Comparison of ENCODE assay signal across 1 cellular context in the genomic region with DNA sequence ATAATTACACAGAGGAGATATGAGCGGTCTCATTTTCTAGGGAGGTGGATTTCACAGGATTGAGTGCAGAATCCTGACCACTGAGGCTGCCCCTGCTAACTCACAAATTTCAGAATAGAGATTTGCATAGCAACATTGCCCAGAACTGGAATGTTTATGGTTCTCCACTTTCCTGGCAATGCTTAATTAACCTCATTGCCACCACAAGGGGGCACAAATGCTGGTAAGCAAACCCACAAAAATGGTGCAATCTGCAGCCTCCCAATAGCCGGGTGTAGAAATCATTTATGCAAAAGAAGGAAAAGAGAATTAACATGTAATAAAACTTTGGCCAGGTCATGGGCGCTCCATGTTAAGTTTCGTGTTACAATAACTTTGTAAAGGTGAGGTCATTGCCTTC.
TF ChIP-seq lines count a peak whose summit lies in the region.

No MANE protein-coding gene starts in this region.

TF ChIP-seq in K562, 482 proteins besides CTCF, POLR2A, EP300 and RAD21 (continued from another document and continues in another):
- TF ChIP-seq, protein P1, sequence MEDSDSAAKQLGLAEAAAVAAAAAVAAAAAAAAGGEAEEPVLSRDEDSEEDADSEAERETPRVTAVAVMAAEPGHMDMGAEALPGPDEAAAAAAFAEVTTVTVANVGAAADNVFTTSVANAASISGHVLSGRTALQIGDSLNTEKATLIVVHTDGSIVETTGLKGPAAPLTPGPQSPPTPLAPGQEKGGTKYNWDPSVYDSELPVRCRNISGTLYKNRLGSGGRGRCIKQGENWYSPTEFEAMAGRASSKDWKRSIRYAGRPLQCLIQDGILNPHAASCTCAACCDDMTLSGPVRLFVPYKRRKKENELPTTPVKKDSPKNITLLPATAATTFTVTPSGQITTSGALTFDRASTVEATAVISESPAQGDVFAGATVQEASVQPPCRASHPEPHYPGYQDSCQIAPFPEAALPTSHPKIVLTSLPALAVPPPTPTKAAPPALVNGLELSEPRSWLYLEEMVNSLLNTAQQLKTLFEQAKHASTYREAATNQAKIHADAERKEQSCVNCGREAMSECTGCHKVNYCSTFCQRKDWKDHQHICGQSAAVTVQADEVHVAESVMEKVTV (CRISPR knock-in tag; IDR thresholded peaks at IDR 0.05): 0 out of 2 replicates have a peak, but pooled peaks have one; percentile 35
- TF ChIP-seq, protein P2, sequence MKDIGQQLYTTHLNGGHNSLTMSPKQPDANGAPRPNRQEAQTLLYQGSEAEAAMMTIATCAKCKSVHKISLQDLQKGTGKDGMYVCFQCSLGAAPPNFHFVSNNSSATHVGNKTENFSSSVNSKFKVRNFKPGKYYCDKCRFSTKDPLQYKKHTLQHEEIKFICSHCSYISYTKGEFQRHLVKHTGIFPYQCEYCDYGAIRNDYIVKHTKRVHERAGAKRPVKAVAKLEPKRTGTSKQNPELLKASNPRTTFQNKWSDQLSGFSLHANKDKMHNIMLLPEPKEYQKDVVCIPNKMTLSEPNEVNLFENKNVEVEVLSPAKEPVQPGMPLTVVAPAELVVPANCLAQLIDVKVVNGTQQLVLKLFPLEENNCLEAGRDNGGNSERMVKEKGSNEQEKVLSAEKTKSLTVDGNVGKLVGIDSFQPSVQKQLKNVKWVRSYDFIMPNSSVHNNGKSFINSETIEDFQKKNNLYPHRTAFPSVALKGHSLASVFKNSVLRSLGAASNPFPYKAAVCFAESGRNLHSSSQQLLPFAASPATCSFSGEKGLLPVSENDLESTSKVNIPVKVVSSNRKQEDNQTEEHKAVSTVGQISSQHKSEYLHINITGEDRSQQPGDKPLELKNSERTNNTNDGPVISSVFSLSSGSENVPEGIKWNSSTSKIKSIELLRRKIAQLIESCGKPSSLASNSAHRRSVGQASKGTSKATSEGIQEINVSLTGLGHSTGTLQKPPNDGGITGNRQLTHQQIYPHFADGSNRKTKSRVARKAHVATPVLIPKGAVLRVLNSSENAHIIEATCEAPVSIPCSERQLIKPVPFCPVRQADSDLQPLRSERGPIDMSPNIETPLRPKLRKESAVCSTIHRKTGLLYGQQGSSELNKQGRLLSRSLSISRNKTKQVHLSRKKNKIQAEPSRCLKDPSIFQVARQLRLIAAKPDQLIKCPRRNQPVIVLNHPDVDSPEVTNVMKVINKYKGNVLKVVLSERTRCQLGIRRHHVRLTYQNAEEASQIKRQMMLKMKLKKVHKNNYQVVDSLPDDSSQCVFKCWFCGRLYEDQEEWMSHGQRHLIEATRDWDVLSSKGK (CRISPR knock-in tag; IDR thresholded peaks at IDR 0.05): no peak
- TF ChIP-seq BCLAF1 (IDR thresholded peaks at IDR 0.05; ENCODE audit: borderline replicate concordance in 1 of 2, control insufficient read depth in 1 of 2, low read depth in 2 of 2, low read length in 1 of 2) (no peak), ZNF239 (CRISPR knock-in tag; IDR thresholded peaks at IDR 0.05) (no peak), ATF1 (CRISPR knock-in tag; IDR thresholded peaks at IDR 0.05) (no peak), ATF1 (tag; IDR thresholded peaks at IDR 0.05) (no peak), ATF6 (CRISPR knock-in tag; IDR thresholded peaks at IDR 0.05) (no peak), ARID4B (CRISPR knock-in tag; IDR thresholded peaks at IDR 0.05) (no peak), ZFP36 (IDR thresholded peaks at IDR 0.05; ENCODE audit: low read depth, low read length, partially characterized antibody) (no peak), ZNF436 (CRISPR knock-in tag; IDR thresholded peaks at IDR 0.05) (no peak), CCNT2 (IDR thresholded peaks at IDR 0.05; ENCODE audit: borderline replicate concordance, extremely low read depth, insufficient read length, low read depth, low read length) (no peak), RB1 (IDR thresholded peaks at IDR 0.05; ENCODE audit: low read depth) (no peak), CEBPB (tag; IDR thresholded peaks at IDR 0.05) (peak; percentile 74), BACH1 (tag; IDR thresholded peaks at IDR 0.05) (no peak), COPS2 (conservative IDR thresholded peaks at IDR 0.05) (no peak), ZNF668 (CRISPR knock-in tag; IDR thresholded peaks at IDR 0.05) (no peak), C11orf30 (IDR thresholded peaks at IDR 0.05; ENCODE audit: low read depth) (no peak)
- TF ChIP-seq, protein P3, sequence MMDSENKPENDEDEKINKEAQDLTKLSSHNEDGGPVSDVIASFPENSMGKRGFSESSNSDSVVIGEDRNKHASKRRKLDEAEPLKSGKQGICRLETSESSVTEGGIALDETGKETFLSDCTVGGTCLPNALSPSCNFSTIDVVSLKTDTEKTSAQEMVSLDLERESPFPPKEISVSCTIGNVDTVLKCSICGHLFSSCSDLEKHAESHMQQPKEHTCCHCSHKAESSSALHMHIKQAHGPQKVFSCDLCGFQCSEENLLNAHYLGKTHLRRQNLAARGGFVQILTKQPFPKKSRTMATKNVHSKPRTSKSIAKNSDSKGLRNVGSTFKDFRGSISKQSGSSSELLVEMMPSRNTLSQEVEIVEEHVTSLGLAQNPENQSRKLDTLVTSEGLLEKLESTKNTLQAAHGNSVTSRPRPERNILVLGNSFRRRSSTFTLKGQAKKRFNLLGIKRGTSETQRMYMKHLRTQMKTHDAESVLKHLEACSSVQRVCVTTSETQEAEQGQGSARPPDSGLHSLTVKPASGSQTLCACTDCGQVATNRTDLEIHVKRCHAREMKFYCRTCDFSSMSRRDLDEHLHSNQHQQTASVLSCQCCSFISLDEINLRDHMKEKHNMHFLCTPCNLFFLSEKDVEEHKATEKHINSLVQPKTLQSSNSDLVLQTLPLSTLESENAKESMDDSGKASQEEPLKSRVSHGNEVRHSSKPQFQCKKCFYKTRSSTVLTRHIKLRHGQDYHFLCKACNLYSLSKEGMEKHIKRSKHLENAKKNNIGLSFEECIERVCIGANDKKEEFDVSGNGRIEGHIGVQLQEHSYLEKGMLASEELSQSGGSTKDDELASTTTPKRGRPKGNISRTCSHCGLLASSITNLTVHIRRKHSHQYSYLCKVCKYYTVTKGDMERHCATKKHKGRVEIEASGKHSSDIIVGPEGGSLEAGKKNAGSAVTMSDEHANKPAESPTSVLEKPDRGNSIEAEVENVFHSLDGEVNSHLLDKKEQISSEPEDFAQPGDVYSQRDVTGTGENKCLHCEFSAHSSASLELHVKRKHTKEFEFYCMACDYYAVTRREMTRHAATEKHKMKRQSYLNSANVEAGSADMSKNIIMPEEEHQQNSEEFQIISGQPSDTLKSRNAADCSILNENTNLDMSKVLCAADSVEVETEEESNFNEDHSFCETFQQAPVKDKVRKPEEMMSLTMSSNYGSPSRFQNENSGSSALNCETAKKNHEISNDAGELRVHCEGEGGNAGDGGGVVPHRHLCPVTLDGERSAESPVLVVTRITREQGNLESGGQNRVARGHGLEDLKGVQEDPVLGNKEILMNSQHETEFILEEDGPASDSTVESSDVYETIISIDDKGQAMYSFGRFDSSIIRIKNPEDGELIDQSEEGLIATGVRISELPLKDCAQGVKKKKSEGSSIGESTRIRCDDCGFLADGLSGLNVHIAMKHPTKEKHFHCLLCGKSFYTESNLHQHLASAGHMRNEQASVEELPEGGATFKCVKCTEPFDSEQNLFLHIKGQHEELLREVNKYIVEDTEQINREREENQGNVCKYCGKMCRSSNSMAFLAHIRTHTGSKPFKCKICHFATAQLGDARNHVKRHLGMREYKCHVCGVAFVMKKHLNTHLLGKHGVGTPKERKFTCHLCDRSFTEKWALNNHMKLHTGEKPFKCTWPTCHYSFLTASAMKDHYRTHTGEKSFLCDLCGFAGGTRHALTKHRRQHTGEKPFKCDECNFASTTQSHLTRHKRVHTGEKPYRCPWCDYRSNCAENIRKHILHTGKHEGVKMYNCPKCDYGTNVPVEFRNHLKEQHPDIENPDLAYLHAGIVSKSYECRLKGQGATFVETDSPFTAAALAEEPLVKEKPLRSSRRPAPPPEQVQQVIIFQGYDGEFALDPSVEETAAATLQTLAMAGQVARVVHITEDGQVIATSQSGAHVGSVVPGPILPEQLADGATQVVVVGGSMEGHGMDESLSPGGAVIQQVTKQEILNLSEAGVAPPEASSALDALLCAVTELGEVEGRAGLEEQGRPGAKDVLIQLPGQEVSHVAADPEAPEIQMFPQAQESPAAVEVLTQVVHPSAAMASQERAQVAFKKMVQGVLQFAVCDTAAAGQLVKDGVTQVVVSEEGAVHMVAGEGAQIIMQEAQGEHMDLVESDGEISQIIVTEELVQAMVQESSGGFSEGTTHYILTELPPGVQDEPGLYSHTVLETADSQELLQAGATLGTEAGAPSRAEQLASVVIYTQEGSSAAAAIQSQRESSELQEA (IDR thresholded peaks at IDR 0.05; ENCODE audit: low read depth): no peak
- TF ChIP-seq, protein P4, sequence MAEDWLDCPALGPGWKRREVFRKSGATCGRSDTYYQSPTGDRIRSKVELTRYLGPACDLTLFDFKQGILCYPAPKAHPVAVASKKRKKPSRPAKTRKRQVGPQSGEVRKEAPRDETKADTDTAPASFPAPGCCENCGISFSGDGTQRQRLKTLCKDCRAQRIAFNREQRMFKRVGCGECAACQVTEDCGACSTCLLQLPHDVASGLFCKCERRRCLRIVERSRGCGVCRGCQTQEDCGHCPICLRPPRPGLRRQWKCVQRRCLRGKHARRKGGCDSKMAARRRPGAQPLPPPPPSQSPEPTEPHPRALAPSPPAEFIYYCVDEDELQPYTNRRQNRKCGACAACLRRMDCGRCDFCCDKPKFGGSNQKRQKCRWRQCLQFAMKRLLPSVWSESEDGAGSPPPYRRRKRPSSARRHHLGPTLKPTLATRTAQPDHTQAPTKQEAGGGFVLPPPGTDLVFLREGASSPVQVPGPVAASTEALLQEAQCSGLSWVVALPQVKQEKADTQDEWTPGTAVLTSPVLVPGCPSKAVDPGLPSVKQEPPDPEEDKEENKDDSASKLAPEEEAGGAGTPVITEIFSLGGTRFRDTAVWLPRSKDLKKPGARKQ (CRISPR knock-in tag; IDR thresholded peaks at IDR 0.05): no peak
- TF ChIP-seq, protein P5, sequence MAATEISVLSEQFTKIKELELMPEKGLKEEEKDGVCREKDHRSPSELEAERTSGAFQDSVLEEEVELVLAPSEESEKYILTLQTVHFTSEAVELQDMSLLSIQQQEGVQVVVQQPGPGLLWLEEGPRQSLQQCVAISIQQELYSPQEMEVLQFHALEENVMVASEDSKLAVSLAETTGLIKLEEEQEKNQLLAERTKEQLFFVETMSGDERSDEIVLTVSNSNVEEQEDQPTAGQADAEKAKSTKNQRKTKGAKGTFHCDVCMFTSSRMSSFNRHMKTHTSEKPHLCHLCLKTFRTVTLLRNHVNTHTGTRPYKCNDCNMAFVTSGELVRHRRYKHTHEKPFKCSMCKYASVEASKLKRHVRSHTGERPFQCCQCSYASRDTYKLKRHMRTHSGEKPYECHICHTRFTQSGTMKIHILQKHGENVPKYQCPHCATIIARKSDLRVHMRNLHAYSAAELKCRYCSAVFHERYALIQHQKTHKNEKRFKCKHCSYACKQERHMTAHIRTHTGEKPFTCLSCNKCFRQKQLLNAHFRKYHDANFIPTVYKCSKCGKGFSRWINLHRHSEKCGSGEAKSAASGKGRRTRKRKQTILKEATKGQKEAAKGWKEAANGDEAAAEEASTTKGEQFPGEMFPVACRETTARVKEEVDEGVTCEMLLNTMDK (IDR thresholded peaks at IDR 0.05; ENCODE audit: borderline replicate concordance, insufficient read depth, low read depth, low read length, poor library complexity, severe bottlenecking): peak; percentile 63
